ENCODE assay signal across 8 cellular contexts in the genomic region with DNA sequence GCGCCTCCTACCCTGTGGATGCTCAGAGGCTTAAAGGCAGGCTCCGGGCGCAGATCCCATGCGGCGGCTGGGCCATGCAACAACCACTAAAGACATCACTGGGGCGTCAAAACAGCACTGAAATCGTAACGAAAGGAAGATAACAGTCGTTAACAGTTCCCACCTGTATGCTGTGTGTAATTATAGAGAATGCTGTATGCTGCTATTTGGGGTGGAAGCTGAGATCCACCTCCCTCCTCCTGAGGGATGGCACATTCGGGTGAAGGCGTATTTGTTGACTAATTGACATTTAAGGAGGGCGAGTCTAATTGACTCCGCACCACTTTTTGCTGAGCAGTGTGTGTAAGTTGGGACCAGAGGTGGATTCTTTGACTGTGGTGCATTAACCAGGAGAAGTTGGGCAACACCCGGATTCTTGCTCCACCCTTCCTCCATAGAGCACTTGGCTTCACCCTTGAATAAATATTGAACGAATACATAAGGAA. TPM values are rescaled to one million over a fixed set of nuclear protein-coding genes. Genes with fewer than 3 reads are reported as not detected.
DNase-seq lines count a peak whose midpoint lies in the region; ATAC-seq and FAIRE-seq lines count a peak whose summit lies in the region.

No MANE protein-coding gene starts in this region.

- FAIRE-seq in small intestine (lab: Jason Lieb, UNC), result no peak

- no CpG with 5 or more reads among the region's 15 CpGs for WGBS in iPS DF 6.9 (ENCODE audit: insufficient coverage, insufficient read length)
- WGBS in small intestine, 3 donors, result 1% methylated on average over 15 of the region's 15 CpGs

- DNase-seq in AML-193 (lab: John Stamatoyannopoulos, UW), result peak; percentile 67
- DNase-seq in NCI-H748 treated with DMSO at 0.1 percent for 48 hours (lab: John Stamatoyannopoulos, UW), result peak; percentile 19
- peak; percentile 58 for DNase-seq in amniotic epithelial cell (ENCODE audit: low read depth)
- no peak for DNase-seq in iPS DF 6.9 (ENCODE audit: low read depth, low spot score)
- DNase-seq in small intestine, result peak; percentile 68
- no peak for DNase-seq in mucosa of gallbladder (ENCODE audit: low spot score)

- H3K4me3 ChIP-seq in iPS DF 6.9 (ENCODE audit: low read length), result peak overlapping the region; percentile 76
- H3K4me3 ChIP-seq in small intestine (ENCODE audit: low read depth in 1 of 2, low read length in 2 of 2), result peak overlapping the region; percentile 87 to 94

- no peaks in the 10 kb centered on the region for H3K36me3 ChIP-seq in iPS DF 6.9 (ENCODE audit: control insufficient read depth, insufficient read depth, low read length)
- no peaks in the 10 kb centered on the region for H3K36me3 ChIP-seq in small intestine (ENCODE audit: control insufficient read depth in 2 of 2, insufficient read depth in 2 of 2, low read length in 2 of 2)

- H3K27me3 ChIP-seq in iPS DF 6.9 (ENCODE audit: control insufficient read depth, insufficient read depth, low read length) (no peaks in the 10 kb centered on the region), small intestine (ENCODE audit: control insufficient read depth in 2 of 2, insufficient read depth in 2 of 2, low read length in 2 of 2) (no peaks in the 10 kb centered on the region)

- H3K4me1 ChIP-seq in iPS DF 6.9 (ENCODE audit: control insufficient read depth, insufficient read depth, low read length) (no peaks in the 10 kb centered on the region), small intestine (ENCODE audit: control insufficient read depth in 2 of 2, insufficient read depth in 1 of 2, low read depth in 1 of 2, low read length in 1 of 2) (no peaks in the 10 kb centered on the region)

- peak; percentile 75 for ATAC-seq in GM18511 (IDR thresholded peaks at IDR 0.05; ENCODE audit: unreplicated experiment)
- peak; percentile 61 for ATAC-seq in HG02973 (IDR thresholded peaks at IDR 0.05; ENCODE audit: unreplicated experiment)

- no peaks in the 10 kb centered on the region for H3K9me3 ChIP-seq in iPS DF 6.9 (ENCODE audit: control insufficient read depth, insufficient read depth, low read length)
- no peaks in the 10 kb centered on the region for H3K9me3 ChIP-seq in small intestine (ENCODE audit: control insufficient read depth, low read depth)

- H3K27ac ChIP-seq in iPS DF 6.9 (ENCODE audit: low read length) (no peak overlapping the region), small intestine (ENCODE audit: low read depth in 1 of 2, low read length in 1 of 2) (peak overlapping the region; percentile 90 to 95)

RNA-seq across cellular contexts. Expression of gene SLC35A1, which starts 0.7 kb away (rescaled TPM):
- 10 to 100 TPM; 15.4 to 18.6 (median 16.8) TPM for polyA plus RNA-seq in small intestine
- total RNA-seq in mucosa of gallbladder, result 20.7 TPM

Comparison
In these comparisons a context has a peak if more than half of its experiments do, and no peak if none do; other contexts are left out.
1. DNase-seq: peak in AML-193 (2 of 2), NCI-H748 treated with DMSO at 0.1 percent for 48 hours (single experiment), amniotic epithelial cell (single experiment) and small intestine (single experiment); none in iPS DF 6.9 (single experiment) and mucosa of gallbladder (single experiment).